12 cellular contexts compared by ENCODE assay signal in the genomic region with DNA sequence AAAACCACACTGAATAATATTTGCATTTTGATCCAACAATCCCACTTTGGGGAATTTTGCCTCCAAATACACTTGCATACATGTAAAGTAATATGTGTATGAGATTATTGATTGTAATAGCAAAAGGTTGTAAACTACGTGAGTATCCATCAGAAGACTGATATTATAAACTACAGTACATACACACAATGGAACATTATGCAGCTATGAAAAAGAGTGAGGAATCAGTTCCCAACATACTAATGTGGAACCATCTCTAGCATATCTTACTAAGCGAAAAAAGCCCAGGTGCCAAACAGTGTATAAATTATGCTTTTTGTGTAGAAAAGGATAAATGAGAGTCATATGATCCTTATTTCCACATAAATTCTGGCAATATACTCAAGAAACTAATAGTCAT. TPM values are rescaled to one million over a fixed set of nuclear protein-coding genes. Genes with fewer than 3 reads are reported as not detected.
DNase-seq lines count a peak whose midpoint lies in the region; ATAC-seq and TF ChIP-seq lines count a peak whose summit lies in the region.
"Had no signal": no experiment of that assay in that cellular context is flagged by ENCODE, and none has a peak within 500 bp of the region (broad histone marks: within the 10 kb centered on the region; RNA-seq: fewer than 3 reads in every experiment).

No MANE protein-coding gene starts in this region.

- no peaks in the 10 kb centered on the region for H3K27me3 Mint-ChIP-seq in T-cell

- POLR2A ChIA-PET in HEK293 (lab: Yijun Ruan, JAX) = interaction anchor here (2.1 kb wide), 1 partner anchor 10 kb away, joined by 10 read pairs; no protein-coding TSS in a partner anchor
- POLR2A ChIA-PET in T-cell (lab: Charles Lee) = interaction anchor here in 1 of 2 donors (1.5 kb wide), 1 partner anchor 31 kb away, joined by 5 read pairs; no protein-coding TSS in a partner anchor
- POLR2A ChIA-PET in RWPE1 (lab: Yijun Ruan, JAX; ENCODE audit: low non-redundant PET) = no interaction called here

- peak overlapping the region; percentile 82 to 90 (median 87) for H3K4me3 Mint-ChIP-seq in T-cell

- CTCF ChIA-PET in HEK293 (lab: Yijun Ruan, JAX) (no interaction called here), T-cell (lab: Charles Lee) (interaction anchor here in 1 of 2 donors (0.6 to 1.3 kb wide), 2 partner anchors 23 to 30 kb away, joined by 3 read pairs; no protein-coding TSS in a partner anchor), RWPE1 (lab: Yijun Ruan, JAX) (interaction anchor here (0.5 kb wide), 1 partner anchor 307 kb away, joined by 3 read pairs; no protein-coding TSS in a partner anchor)

- H3K4me1 Mint-ChIP-seq in T-cell = peaks cover 6 to 19% (median 12%) of the 10 kb centered on the region in 3 donors

- H3K27me3 ChIP-seq in effector memory CD4-positive, alpha-beta T cell (replicated peaks; ENCODE audit: control insufficient read depth, insufficient read depth, low read length, poor library complexity, severe bottlenecking) = no peaks in the 10 kb centered on the region
- H3K27me3 ChIP-seq in neuron (ENCODE audit: insufficient read depth, low read length) = no peaks in the 10 kb centered on the region

- TF ChIP-seq CTCF in HEK293 (tag by site-specific recombination; IDR thresholded peaks at IDR 0.05) = no peak
- TF ChIP-seq CTCF in RWPE1 (conservative IDR thresholded peaks at IDR 0.05; ENCODE audit: low read depth) = no peak

- ATAC-seq in T-cell (replicated peaks in 1 of 4) (no peak), HG02885 (IDR thresholded peaks at IDR 0.05; ENCODE audit: poor library complexity, unreplicated experiment) (no peak)

- H3K27ac Mint-ChIP-seq in T-cell = peak overlapping the region in 1 of 2 donors; percentile 22

- H3K36me3 Mint-ChIP-seq in T-cell = peaks cover 17% of the 10 kb centered on the region

- DNase-seq in T-cell = no peak
- DNase-seq in effector memory CD4-positive, alpha-beta T cell = no peak
- no peak for DNase-seq in NCI-H1930 (lab: John Stamatoyannopoulos, UW)
- no peak for DNase-seq in OCI-M1 (lab: John Stamatoyannopoulos, UW)
- DNase-seq in RWPE1 (ENCODE audit: low spot score) = no peak
- DNase-seq: cerebellar nuclear complex, NCI-H1105 treated with DMSO at 0.1 percent for 48 hours, NCI-H526 treated with DMSO at 0.1 percent for 48 hours, SW 1271 had no signal

- H3K27ac ChIP-seq in HEK293 (ENCODE audit: extremely low read depth, low read depth, low read length) (no peak overlapping the region), RWPE1 (no peak overlapping the region)
- no peak overlapping the region for H3K27ac ChIP-seq in effector memory CD4-positive, alpha-beta T cell (ENCODE audit: insufficient read depth, low read length, poor library complexity, severe bottlenecking)

- H3K9me3 ChIP-seq in HEK293 (ENCODE audit: control insufficient read depth, insufficient read depth, low read depth, low read length) = no peaks in the 10 kb centered on the region
- H3K9me3 ChIP-seq in effector memory CD4-positive, alpha-beta T cell (ENCODE audit: control insufficient read depth, low read length) = no peaks in the 10 kb centered on the region
- peaks cover 3% of the 10 kb centered on the region for H3K9me3 ChIP-seq in neuron (ENCODE audit: low read length)

- H3K4me1 ChIP-seq in HEK293 (ENCODE audit: control insufficient read depth, insufficient read depth, low read length) (no peaks in the 10 kb centered on the region), neuron (ENCODE audit: insufficient read depth, low read length) (no peaks in the 10 kb centered on the region)
- H3K4me1 ChIP-seq in effector memory CD4-positive, alpha-beta T cell (ENCODE audit: control insufficient read depth, insufficient read depth, low read length, poor library complexity, severe bottlenecking) = peaks cover 10% of the 10 kb centered on the region

- H3K36me3 ChIP-seq in HEK293 (ENCODE audit: control insufficient read depth in 2 of 2, insufficient read depth in 1 of 2, low read length in 2 of 2) (peaks cover 0 to 28% of the 10 kb centered on the region in 2 experiments; a peak in 2 of 3 replicates), neuron (ENCODE audit: insufficient read depth, low read length) (peaks cover 9% of the 10 kb centered on the region)
- H3K36me3 ChIP-seq in effector memory CD4-positive, alpha-beta T cell (ENCODE audit: control insufficient read depth, insufficient read depth, low read length) = peaks cover 8% of the 10 kb centered on the region

- H3K9me3 Mint-ChIP-seq in T-cell = no peaks in the 10 kb centered on the region

- H3K4me3 ChIP-seq in HEK293 (ENCODE audit: low read depth, low read length) = no peak overlapping the region
- H3K4me3 ChIP-seq in effector memory CD4-positive, alpha-beta T cell (ENCODE audit: insufficient read depth, low read depth, low read length, poor library complexity, severe bottlenecking) = peak overlapping the region; percentile 66
- peak overlapping the region; percentile 52 for H3K4me3 ChIP-seq in neuron (ENCODE audit: low read length)

- no peak overlapping the region for H2AFZ ChIP-seq in neuron (ENCODE audit: low read depth, low read length)

TF ChIP-seq in HEK293, 187 proteins besides CTCF, POLR2A, EP300 and RAD21:
- TF ChIP-seq ZNF146 (tag by site-specific recombination; IDR thresholded peaks at IDR 0.05) = peak; percentile 59
- TF ChIP-seq, protein P1, sequence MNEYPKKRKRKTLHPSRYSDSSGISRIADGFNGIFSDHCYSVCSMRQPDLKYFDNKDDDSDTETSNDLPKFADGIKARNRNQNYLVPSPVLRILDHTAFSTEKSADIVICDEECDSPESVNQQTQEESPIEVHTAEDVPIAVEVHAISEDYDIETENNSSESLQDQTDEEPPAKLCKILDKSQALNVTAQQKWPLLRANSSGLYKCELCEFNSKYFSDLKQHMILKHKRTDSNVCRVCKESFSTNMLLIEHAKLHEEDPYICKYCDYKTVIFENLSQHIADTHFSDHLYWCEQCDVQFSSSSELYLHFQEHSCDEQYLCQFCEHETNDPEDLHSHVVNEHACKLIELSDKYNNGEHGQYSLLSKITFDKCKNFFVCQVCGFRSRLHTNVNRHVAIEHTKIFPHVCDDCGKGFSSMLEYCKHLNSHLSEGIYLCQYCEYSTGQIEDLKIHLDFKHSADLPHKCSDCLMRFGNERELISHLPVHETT (tag by site-specific recombination; IDR thresholded peaks at IDR 0.05) = no peak
- no peak for TF ChIP-seq ZNF223 (tag by site-specific recombination; IDR thresholded peaks at IDR 0.05)

RNA-seq across cellular contexts. Expression of a gene that starts 16.0 kb away (rescaled TPM):
- 10 to 100 TPM in 3 of 5 donors, 1 to 10 TPM in 2; 5.2 to 18.8 (median 12.0) TPM for total RNA-seq in T-cell
